ENCODE assay signal across 8 cellular contexts in the genomic region with DNA sequence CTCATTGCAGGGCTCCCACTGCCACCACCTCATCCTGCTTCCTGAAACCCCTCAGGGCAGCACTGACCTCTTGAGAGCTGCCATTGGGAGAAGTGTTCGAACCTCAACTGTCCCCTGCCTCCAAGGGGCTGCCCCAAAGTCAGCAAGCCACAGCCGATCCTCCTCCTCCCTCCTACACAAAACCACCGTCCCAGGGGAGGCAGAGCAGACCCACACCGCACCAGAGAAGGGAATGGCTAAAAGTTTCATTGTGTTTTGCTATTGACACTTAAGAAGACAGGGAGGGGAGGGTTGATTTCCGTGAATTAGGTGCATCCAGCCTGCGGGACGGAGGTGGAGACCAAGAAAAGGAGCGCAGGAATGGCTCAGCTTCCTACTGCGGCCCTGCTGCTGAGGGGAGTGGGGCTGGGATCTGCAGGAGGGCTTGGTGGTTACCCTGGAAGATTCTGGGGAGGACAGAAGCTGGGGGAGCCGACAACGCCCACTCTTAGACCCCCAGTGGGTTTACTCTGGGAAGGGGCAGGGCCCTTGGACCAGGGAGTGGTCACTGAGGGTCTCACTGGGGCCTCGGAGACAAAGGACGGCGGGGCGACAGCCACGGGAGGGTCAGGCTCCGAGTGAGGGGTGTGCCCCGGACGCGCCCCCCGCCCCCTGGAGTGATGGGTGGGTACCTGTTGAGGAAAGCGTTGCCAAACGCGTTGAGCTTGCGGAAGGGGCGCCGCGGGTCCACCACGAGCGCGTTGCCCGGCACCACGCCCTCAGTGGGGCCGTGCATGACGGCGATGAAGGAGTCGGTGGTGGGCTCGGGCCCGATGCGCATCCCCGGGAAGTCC. TPM values are rescaled to one million over a fixed set of nuclear protein-coding genes. Genes with fewer than 3 reads are reported as not detected.
A peak's percentile ranks its signal among the peaks of the same experiment; 100 is the strongest.
DNase-seq lines count a peak whose midpoint lies in the region; ATAC-seq and TF ChIP-seq lines count a peak whose summit lies in the region.

No MANE protein-coding gene starts in this region.

- H3K27ac ChIP-seq in SK-N-MC, result no peak overlapping the region
- peak overlapping the region; percentile 84 to 90 for H3K27ac ChIP-seq in esophagus (ENCODE audit: low read depth in 2 of 2, low read length in 1 of 2)

- peaks cover 4 to 23% of the 10 kb centered on the region in 2 donors for H3K4me1 ChIP-seq in esophagus (ENCODE audit: control insufficient read depth in 2 of 2, insufficient read depth in 2 of 2, low read length in 1 of 2)

- TF ChIP-seq CTCF in BJ (IDR thresholded peaks at IDR 0.05; ENCODE audit: insufficient read depth, low read depth, low read length) (0 out of 2 replicates have a peak, but pooled peaks have one; percentile 2), omental fat pad (IDR thresholded peaks at IDR 0.05) (no peak)

- H3K4me3 ChIP-seq in BJ (ENCODE audit: low read depth, low read length) (peak overlapping the region; percentile 77), SK-N-MC (peak overlapping the region; percentile 96), esophagus (ENCODE audit: low read depth in 1 of 2, low read length in 2 of 2) (peak overlapping the region; percentile 77 to 97)

- 0 to 2% methylated on average over 41 of the region's 41 CpGs for WGBS in esophagus, 2 donors

- H3K36me3 ChIP-seq in BJ (ENCODE audit: control insufficient read depth, insufficient read depth, low read length), result peaks cover 17% of the 10 kb centered on the region
- H3K36me3 ChIP-seq in SK-N-MC (ENCODE audit: insufficient read depth, low read length), result peaks cover 7% of the 10 kb centered on the region; the same call in 1 of the 2 replicates
- H3K36me3 ChIP-seq in esophagus (ENCODE audit: control insufficient read depth in 2 of 2, insufficient read depth in 2 of 2, low read length in 1 of 2), result peaks cover under 1 to 13% of the 10 kb centered on the region in 2 donors

- CTCF ChIA-PET in BJ (lab: Yijun Ruan, JAX), result interaction anchor here (0.9 to 29.7 kb wide), 7 partner anchors 11 to 233 kb away, joined by 3 to 797 read pairs (median 4); a partner anchor contains a TSS

- DNase-seq in BJ (ENCODE audit: low read depth) (no peak), SK-N-MC (ENCODE audit: low read depth, low spot score) (no peak), omental fat pad (ENCODE audit: low spot score) (no peak)
- no peak for DNase-seq in central memory CD4-positive, alpha-beta T cell

- POLR2A ChIA-PET in BJ (lab: Charles Lee), result interaction anchor here (0.6 kb wide), 4 partner anchors 13 to 460 kb away, joined by 3 to 4 read pairs (median 4); no protein-coding TSS in a partner anchor

- H3K27me3 ChIP-seq in BJ (ENCODE audit: control insufficient read depth, insufficient read depth, low read length), result no peaks in the 10 kb centered on the region
- no peaks in the 10 kb centered on the region for H3K27me3 ChIP-seq in esophagus (ENCODE audit: control insufficient read depth in 1 of 2, insufficient read depth in 2 of 2, low read length in 2 of 2)

- H3K9ac ChIP-seq in SK-N-MC (ENCODE audit: insufficient read length), result peak overlapping the region; percentile 82

- ATAC-seq in GM19395 (IDR thresholded peaks at IDR 0.05; ENCODE audit: unreplicated experiment) (peak; percentile 7), omental fat pad (ENCODE audit: low FRiP score) (peak; percentile 3), HG03460 (IDR thresholded peaks at IDR 0.05; ENCODE audit: unreplicated experiment) (no peak), GM21447 (IDR thresholded peaks at IDR 0.05; ENCODE audit: unreplicated experiment) (no peak)

- H3K9me3 ChIP-seq in SK-N-MC (ENCODE audit: low read depth, low read length) (no peaks in the 10 kb centered on the region), esophagus (ENCODE audit: control insufficient read depth in 2 of 2, insufficient read depth in 1 of 2, low read depth in 1 of 2, low read length in 1 of 2) (no peaks in the 10 kb centered on the region)

RNA-seq across cellular contexts. Expression of a gene that starts 0.8 kb away (rescaled TPM):
- 95.3 and 191 TPM in 2 replicates for polyA plus RNA-seq in BJ (2011; rRNA removed)
- 145 and 165 TPM in 2 replicates for polyA minus RNA-seq in BJ (2011; rRNA and poly(A)+ RNA removed)
- polyA plus RNA-seq in esophagus, result 10 to 100 TPM; 16.1 to 28.7 TPM
- total RNA-seq in omental fat pad, result 100 to 1,000 TPM in 2 of 4 donors, 10 to 100 TPM in 2; 66.4 to 226 (median 94.8) TPM

RNA-seq across cellular contexts. Expression of a gene that starts 33.2 kb away (rescaled TPM):
- polyA plus RNA-seq in BJ (2011; rRNA removed) (0.01 and 0.02 TPM in 2 replicates), esophagus (10 to 100 TPM; 17.5 to 30.7 TPM)
- not detected in 2 replicates for polyA minus RNA-seq in BJ (2011; rRNA and poly(A)+ RNA removed)
- total RNA-seq in omental fat pad, result under 1 TPM; 0.19 to 0.48 (median 0.42) TPM

RNA-seq across cellular contexts. Expression of a gene that starts 39.4 kb away (rescaled TPM):
- polyA plus RNA-seq in BJ (2011; rRNA removed), result 3.7 and 7.0 TPM in 2 replicates
- 7.3 and 9.2 TPM in 2 replicates for polyA minus RNA-seq in BJ (2011; rRNA and poly(A)+ RNA removed)
- 10 to 100 TPM; 10.4 to 11.4 TPM for polyA plus RNA-seq in esophagus
- total RNA-seq in omental fat pad, result 10 to 100 TPM; 20.3 to 34.8 (median 22.2) TPM

RNA-seq across cellular contexts. Expression of a gene that starts 46.9 kb away (rescaled TPM):
- 16.0 and 18.5 TPM in 2 replicates for polyA plus RNA-seq in BJ (2011; rRNA removed)
- 6.9 and 13.9 TPM in 2 replicates for polyA minus RNA-seq in BJ (2011; rRNA and poly(A)+ RNA removed)
- 10 to 100 TPM in 1 of 2 donors, 1 to 10 TPM in 1; 6.6 to 11.0 TPM for polyA plus RNA-seq in esophagus
- 10 to 100 TPM in 3 of 4 donors, 1 to 10 TPM in 1; 7.8 to 20.3 (median 12.4) TPM for total RNA-seq in omental fat pad

RNA-seq across cellular contexts. Expression of a gene that starts 58.1 kb away (rescaled TPM):
- polyA plus RNA-seq in BJ (2011; rRNA removed), result not detected in 2 replicates
- polyA minus RNA-seq in BJ (2011; rRNA and poly(A)+ RNA removed), result not detected in 2 replicates
- not detected for polyA plus RNA-seq in esophagus
- not detected for total RNA-seq in omental fat pad

Comparison
In these comparisons a context has a peak if more than half of its experiments do, and no peak if none do; other contexts are left out.
1. ATAC-seq: peak in GM19395 (single experiment) and omental fat pad (single experiment); none in HG03460 (single experiment) and GM21447 (single experiment).
2. RNA of a gene that starts 33.2 kb away (polyA plus RNA-seq): 17.5 to 30.7 TPM in esophagus; 0.01 to 0.02 TPM in BJ; every median in the first group is over 10 times any median in the second.
3. Peak in every context shown above with its lines, with median percentiles within 50 percentile points of each other: H3K4me3 ChIP-seq.